24 cellular contexts compared by ENCODE assay signal in the genomic region with DNA sequence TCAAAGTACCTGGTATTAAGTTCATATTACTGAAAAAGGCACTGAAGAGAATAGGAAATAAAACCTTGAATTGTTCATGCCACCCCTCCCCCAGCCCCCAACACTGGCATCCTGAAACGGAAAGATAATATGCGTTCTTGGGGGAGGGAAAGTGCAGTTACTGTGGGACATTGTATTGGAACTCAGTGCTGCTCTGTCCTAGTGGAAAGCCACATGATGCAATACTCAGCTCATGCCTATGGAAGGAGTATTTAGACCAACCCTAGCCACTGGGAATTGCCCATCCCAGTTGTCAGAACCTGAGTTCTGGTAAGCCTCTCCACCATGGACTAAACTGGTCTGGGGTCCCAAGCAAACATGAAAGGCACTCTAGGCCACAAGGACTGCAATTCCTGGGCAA.
DNase-seq lines count a peak whose midpoint lies in the region; ATAC-seq, FAIRE-seq and TF ChIP-seq lines count a peak whose summit lies in the region.
"Had no signal": no experiment of that assay in that cellular context is flagged by ENCODE, and none has a peak within 500 bp of the region (broad histone marks: within the 10 kb centered on the region; RNA-seq: fewer than 3 reads in every experiment).

No MANE protein-coding gene starts in this region.

- H3K79me1 ChIP-seq in IMR-90 (ENCODE audit: low read depth in 1 of 2, low read length in 2 of 2), result no peaks in the 10 kb centered on the region
- H3K79me1 ChIP-seq in H1 (ENCODE audit: low read depth, low read length), result no peaks in the 10 kb centered on the region
- H3K79me1 ChIP-seq in mesendoderm (ENCODE audit: low read length), result no peaks in the 10 kb centered on the region

- no peak overlapping the region for H4K91ac ChIP-seq in IMR-90 (ENCODE audit: insufficient read depth, low read depth, low read length)
- no peak overlapping the region for H4K91ac ChIP-seq in H1 (replicated peaks; ENCODE audit: insufficient read length, low read length)

- H2BK5ac ChIP-seq in IMR-90 (ENCODE audit: low read depth, low read length, poor library complexity, severe bottlenecking), result no peak overlapping the region
- no peak overlapping the region for H2BK5ac ChIP-seq in H1 (ENCODE audit: low read depth, low read length)
- H2BK5ac ChIP-seq in mesendoderm (ENCODE audit: low read length), result no peak overlapping the region

- no peaks in the 10 kb centered on the region for H3K4me1 Mint-ChIP-seq in natural killer cell
- H3K4me1 Mint-ChIP-seq: B cell had no signal

- DNase-seq in HepG2 (ENCODE audit: low spot score), result no peak
- no peak for DNase-seq in right lobe of liver
- DNase-seq in IMR-90, result no peak
- no peak for DNase-seq in H1 (ENCODE audit: low read depth in 1 of 2, low spot score in 2 of 2)
- DNase-seq in mesendoderm, result peak; percentile 2
- DNase-seq in Peyer's patch, result no peak
- no peak for DNase-seq in natural killer cell
- DNase-seq: AML-193; Caco-2; Calu3; CD4-positive, alpha-beta T cell; CD8-positive, alpha-beta T cell; DMS79 treated with DMSO at 0.1 percent for 48 hours; GF-D8 had no signal

- in situ Hi-C loops in HepG2 (cut with HindIII; ENCODE audit: extremely low pct_ligation_motif_present, low pct_unique_long_range_greater_than_20kb), result no loop called here
- in situ Hi-C loops in IMR-90 (cut with MboI; ENCODE audit: low sequenced_read_pairs), result no loop called here

- no peak overlapping the region for H3K23ac ChIP-seq in IMR-90 (ENCODE audit: low read depth, low read length)
- no peak overlapping the region for H3K23ac ChIP-seq in H1 (ENCODE audit: insufficient read length)
- H3K23ac ChIP-seq in mesendoderm (ENCODE audit: low read length), result no peak overlapping the region

- no peak overlapping the region for H2AK9ac ChIP-seq in IMR-90 (replicated peaks; ENCODE audit: low read depth, low read length, poor library complexity)

- H3K79me2 ChIP-seq in HepG2 (ENCODE audit: insufficient read depth, low read length) (no peaks in the 10 kb centered on the region), H1 (ENCODE audit: control insufficient read depth in 1 of 2, insufficient read depth in 2 of 2, low read length in 2 of 2) (no peaks in the 10 kb centered on the region), mesendoderm (ENCODE audit: control insufficient read depth, insufficient read depth, low read length) (no peaks in the 10 kb centered on the region)

- H3K9ac ChIP-seq in HepG2 (ENCODE audit: insufficient read depth, low read depth, low read length) (no peak overlapping the region), IMR-90 (ENCODE audit: low read depth, low read length) (no peak overlapping the region), H1 (replicated peaks in 1 of 4; ENCODE audit: extremely low read depth in 1 of 4, low read depth in 3 of 4, low read length in 3 of 4) (no peak overlapping the region), mesendoderm (ENCODE audit: low read length) (no peak overlapping the region)
- H3K9ac ChIP-seq: BLaER1 treated with 17β-estradiol and CSF1 and Interleukin-3, amounts not matched to agents 10 nM and 100 nM had no signal

- H2BK20ac ChIP-seq in IMR-90 (ENCODE audit: low read depth, low read length) (no peak overlapping the region), H1 (ENCODE audit: low read length) (no peak overlapping the region)

- no peak overlapping the region for H3K56ac ChIP-seq in IMR-90 (ENCODE audit: extremely low read depth, insufficient read depth, low read length)
- H3K56ac ChIP-seq in H1 (replicated peaks; ENCODE audit: insufficient read length, low read depth, low read length), result no peak overlapping the region
- no peak overlapping the region for H3K56ac ChIP-seq in mesendoderm (ENCODE audit: low read length)

- no peak overlapping the region for H2BK15ac ChIP-seq in IMR-90 (ENCODE audit: low read depth, low read length)
- H2BK15ac ChIP-seq in H1 (ENCODE audit: low read length), result no peak overlapping the region; the same call in 1 of the 2 replicates
- H2BK15ac ChIP-seq in mesendoderm (replicated peaks; ENCODE audit: low read depth), result no peak overlapping the region

- intact Hi-C loops in HepG2 (cut with micrococcal nuclease; ENCODE audit: unreplicated experiment), result no loop called here
- intact Hi-C loops in right lobe of liver (cut with DNase I), result no loop called here
- intact Hi-C loops in IMR-90 (cut with micrococcal nuclease), result no loop called here
- intact Hi-C loops in natural killer cell (cut with micrococcal nuclease), result no loop called here

- H3K14ac ChIP-seq in IMR-90 (replicated peaks; ENCODE audit: low read depth, low read length), result no peak overlapping the region
- no peak overlapping the region for H3K14ac ChIP-seq in H1 (ENCODE audit: insufficient read length)

- H3K4me2 ChIP-seq in HepG2 (ENCODE audit: low read depth, low read length) (0 out of 2 replicates have a peak overlapping the region, but pooled peaks have one; percentile 10), IMR-90 (ENCODE audit: low read depth, low read length) (no peak overlapping the region), H1 (ENCODE audit: insufficient read depth in 1 of 2, low read depth in 2 of 2, low read length in 2 of 2) (no peak overlapping the region), mesendoderm (ENCODE audit: low read length) (no peak overlapping the region)
- H3K4me2 ChIP-seq: A549; BLaER1 treated with 17β-estradiol and CSF1 and Interleukin-3, amounts not matched to agents 10 nM and 100 nM had no signal

- H3K27me3 ChIP-seq in HepG2 (ENCODE audit: control insufficient read depth in 1 of 2, insufficient read depth in 2 of 2, low read length in 2 of 2), result no peaks in the 10 kb centered on the region
- H3K27me3 ChIP-seq in right lobe of liver, result no peaks in the 10 kb centered on the region
- no peaks in the 10 kb centered on the region for H3K27me3 ChIP-seq in IMR-90 (ENCODE audit: control insufficient read depth, insufficient read depth, low read length)
- H3K27me3 ChIP-seq in H1 (replicated peaks in 1 of 4; ENCODE audit: control insufficient read depth in 3 of 4, extremely low read depth in 1 of 4, insufficient read depth in 3 of 4, low read length in 3 of 4), result no peaks in the 10 kb centered on the region
- H3K27me3 ChIP-seq in mesendoderm (ENCODE audit: insufficient read depth, low read length, poor library complexity), result no peaks in the 10 kb centered on the region
- no peaks in the 10 kb centered on the region for H3K27me3 ChIP-seq in Peyer's patch
- H3K27me3 ChIP-seq: BLaER1 treated with 17β-estradiol and CSF1 and Interleukin-3, amounts not matched to agents 10 nM and 100 nM had no signal

- H3K27ac Mint-ChIP-seq in natural killer cell, result no peak overlapping the region
- H3K27ac Mint-ChIP-seq: B cell; CD4-positive, alpha-beta T cell; CD8-positive, alpha-beta T cell had no signal

- no peak overlapping the region for H2BK12ac ChIP-seq in H1 (ENCODE audit: low read depth, low read length)

- H2BK120ac ChIP-seq in IMR-90 (ENCODE audit: low read depth, low read length) (no peak overlapping the region), H1 (replicated peaks; ENCODE audit: low read depth, low read length) (no peak overlapping the region), mesendoderm (ENCODE audit: low read depth, low read length) (no peak overlapping the region)

- no peaks in the 10 kb centered on the region for H3K4me1 ChIP-seq in HepG2 (ENCODE audit: insufficient read depth, low read length)
- no peaks in the 10 kb centered on the region for H3K4me1 ChIP-seq in right lobe of liver
- H3K4me1 ChIP-seq in IMR-90 (ENCODE audit: control insufficient read depth, insufficient read depth, low read length), result no peaks in the 10 kb centered on the region
- 0 out of 7 replicates have a peak, but pooled peaks cover 0 to 2% (median 0%) of the 10 kb centered on the region in 4 experiments for H3K4me1 ChIP-seq in H1 (replicated peaks in 1 of 4; ENCODE audit: control insufficient read depth in 3 of 4, insufficient read depth in 4 of 4, low read length in 3 of 4)
- H3K4me1 ChIP-seq in mesendoderm (ENCODE audit: control insufficient read depth, low read depth, low read length), result no peaks in the 10 kb centered on the region
- no peaks in the 10 kb centered on the region for H3K4me1 ChIP-seq in Peyer's patch
- H3K4me1 ChIP-seq: A549; BLaER1 treated with 17β-estradiol and CSF1 and Interleukin-3, amounts not matched to agents 10 nM and 100 nM; Caco-2 had no signal

- POLR2A ChIA-PET in HepG2 (lab: Yijun Ruan, JAX) (no interaction called here), IMR-90 (lab: Charles Lee; ENCODE audit: unreplicated experiment) (no interaction called here), H1 (lab: Charles Lee; ENCODE audit: partially characterized antibody) (no interaction called here)

- no peak for TF ChIP-seq RAD21 in HepG2 (CRISPR knock-in tag; IDR thresholded peaks at IDR 0.05)
- TF ChIP-seq RAD21 in IMR-90 (IDR thresholded peaks at IDR 0.05; ENCODE audit: low read length), result no peak
- no peak for TF ChIP-seq RAD21 in H1 (IDR thresholded peaks at IDR 0.05 in 1 of 2, conservative IDR thresholded peaks at IDR 0.05 in 1 of 2; ENCODE audit: low read depth in 2 of 2, low read length in 2 of 2)

- no peak for FAIRE-seq in HepG2 (lab: Jason Lieb, UNC)
- FAIRE-seq in H1 (lab: Jason Lieb, UNC), result no peak
- FAIRE-seq: A549, D721Med, G401.6, GM12891, GM19239 had no signal

- CTCF ChIA-PET in HepG2 (lab: Yijun Ruan, JAX; ENCODE audit: low intra/inter-chr PET ratio, low total read pairs) (no interaction called here), IMR-90 (lab: Yijun Ruan, JAX) (no interaction called here), H1 (lab: Charles Lee; ENCODE audit: partially characterized antibody) (interaction anchor here (1.3 kb wide), 1 partner anchor 9 kb away, joined by 3 read pairs; no protein-coding TSS in a partner anchor)

- TF ChIP-seq CTCF in HepG2 (CRISPR knock-in tag; IDR thresholded peaks at IDR 0.05) (no peak), right lobe of liver (IDR thresholded peaks at IDR 0.05) (no peak), IMR-90 (conservative IDR thresholded peaks at IDR 0.05; ENCODE audit: low read depth, low read length) (no peak), H1 (IDR thresholded peaks at IDR 0.05; ENCODE audit: control extremely low read depth in 1 of 3, insufficient read depth in 1 of 3, low read depth in 1 of 3, low read length in 3 of 3) (no peak), Peyer's patch (IDR thresholded peaks at IDR 0.05) (no peak), natural killer cell (IDR thresholded peaks at IDR 0.05) (no peak)

- ATAC-seq in HepG2 (peak; percentile 57), right lobe of liver (no peak), IMR-90 (ENCODE audit: low read depth) (no peak), natural killer cell (no peak), HG02970 (IDR thresholded peaks at IDR 0.05; ENCODE audit: low FRiP score, unreplicated experiment) (no peak)
- ATAC-seq: A549; CD8-positive, alpha-beta T cell had no signal

- H3K27me3 Mint-ChIP-seq in natural killer cell (ENCODE audit: low read depth in 2 of 2), result no peaks in the 10 kb centered on the region
- H3K27me3 Mint-ChIP-seq: B cell; CD4-positive, alpha-beta T cell had no signal

- no peaks in the 10 kb centered on the region for H4K20me1 ChIP-seq in HepG2 (ENCODE audit: insufficient read depth, low read length)
- no peaks in the 10 kb centered on the region for H4K20me1 ChIP-seq in IMR-90 (ENCODE audit: insufficient read depth, low read length)
- H4K20me1 ChIP-seq in H1 (replicated peaks in 1 of 2; ENCODE audit: control insufficient read depth in 1 of 2, insufficient read depth in 2 of 2, low read length in 2 of 2), result no peaks in the 10 kb centered on the region
- H4K20me1 ChIP-seq: BLaER1 treated with 17β-estradiol and CSF1 and Interleukin-3, amounts not matched to agents 10 nM and 100 nM had no signal

- no peak overlapping the region for H3K4me3 Mint-ChIP-seq in natural killer cell
- H3K4me3 Mint-ChIP-seq: B cell; CD4-positive, alpha-beta T cell; CD8-positive, alpha-beta T cell had no signal

- no peak overlapping the region for H3K4ac ChIP-seq in IMR-90 (ENCODE audit: low read depth, low read length)
- no peak overlapping the region for H3K4ac ChIP-seq in H1 (replicated peaks; ENCODE audit: insufficient read length, low read depth, low read length)
- no peak overlapping the region for H3K4ac ChIP-seq in mesendoderm (ENCODE audit: low read depth, low read length)

- H2AFZ ChIP-seq in HepG2 (ENCODE audit: low read length), result no peak overlapping the region
- no peak overlapping the region for H2AFZ ChIP-seq in IMR-90 (replicated peaks; ENCODE audit: low read length, poor library complexity)
- H2AFZ ChIP-seq in H1 (ENCODE audit: low read length), result peak overlapping the region; percentile 70

- H3K23me2 ChIP-seq in H1 (ENCODE audit: low read depth, low read length), result no peaks in the 10 kb centered on the region

- H3K36me3 ChIP-seq in HepG2 (replicated peaks in 1 of 2; ENCODE audit: control insufficient read depth in 1 of 2, insufficient read depth in 2 of 2, low read length in 2 of 2) (no peaks in the 10 kb centered on the region), right lobe of liver (no peaks in the 10 kb centered on the region), IMR-90 (ENCODE audit: control insufficient read depth, insufficient read depth, low read length) (no peaks in the 10 kb centered on the region), H1 (ENCODE audit: control insufficient read depth in 2 of 4, insufficient read depth in 4 of 4, low read length in 3 of 4) (no peaks in the 10 kb centered on the region), mesendoderm (ENCODE audit: control insufficient read depth, insufficient read depth, low read length) (no peaks in the 10 kb centered on the region), Peyer's patch (no peaks in the 10 kb centered on the region)
- H3K36me3 ChIP-seq: BLaER1 treated with 17β-estradiol and CSF1 and Interleukin-3, amounts not matched to agents 10 nM and 100 nM had no signal

- no peak overlapping the region for H3K27ac ChIP-seq in HepG2 (ENCODE audit: extremely low read length, insufficient read depth, low read length)
- no peak overlapping the region for H3K27ac ChIP-seq in right lobe of liver
- H3K27ac ChIP-seq in IMR-90 (ENCODE audit: insufficient read depth, low read length), result no peak overlapping the region
- H3K27ac ChIP-seq in H1 (ENCODE audit: low read depth, low read length), result no peak overlapping the region
- no peak overlapping the region for H3K27ac ChIP-seq in mesendoderm (ENCODE audit: low read depth, low read length)
- H3K27ac ChIP-seq in Peyer's patch, result no peak overlapping the region
- H3K27ac ChIP-seq: 22Rv1; A549; BLaER1 treated with 17β-estradiol and CSF1 and Interleukin-3, amounts not matched to agents 10 nM and 100 nM; C4-2B had no signal

- BruUV-seq in HepG2 (replicated peaks; lab: Mats Ljungman, UMichigan) (no TSS peak), IMR-90 (replicated peaks; lab: Mats Ljungman, UMichigan) (no TSS peak)

- no peak overlapping the region for H3K4me3 ChIP-seq in HepG2 (replicated peaks in 1 of 3; ENCODE audit: insufficient read depth in 1 of 3, low read depth in 2 of 3, low read length in 3 of 3)
- no peak overlapping the region for H3K4me3 ChIP-seq in right lobe of liver
- no peak overlapping the region for H3K4me3 ChIP-seq in IMR-90 (ENCODE audit: insufficient read depth, low read depth, low read length)
- no peak overlapping the region for H3K4me3 ChIP-seq in H1 (ENCODE audit: extremely low read depth in 1 of 4, insufficient read depth in 2 of 4, low read depth in 3 of 4, low read length in 4 of 4)
- no peak overlapping the region for H3K4me3 ChIP-seq in mesendoderm (ENCODE audit: low read length)
- H3K4me3 ChIP-seq in Peyer's patch, result no peak overlapping the region
- H3K4me3 ChIP-seq: A549; BLaER1 treated with 17β-estradiol and CSF1 and Interleukin-3, amounts not matched to agents 10 nM and 100 nM had no signal

- TF ChIP-seq EP300 in HepG2 (IDR thresholded peaks at IDR 0.05; ENCODE audit: low read depth in 2 of 2, low read length in 2 of 2) (no peak), HepG2 (CRISPR knock-in tag; IDR thresholded peaks at IDR 0.05; ENCODE audit: borderline replicate concordance) (no peak), H1 (IDR thresholded peaks at IDR 0.05; ENCODE audit: borderline replicate concordance in 1 of 2, low read depth in 2 of 2, low read length in 2 of 2) (no peak)

- H3K9me3 ChIP-seq in HepG2 (ENCODE audit: low read length) (no peaks in the 10 kb centered on the region), right lobe of liver (no peaks in the 10 kb centered on the region), IMR-90 (ENCODE audit: control insufficient read depth, insufficient read depth, low read length) (0 out of 2 replicates have a peak, but pooled peaks cover 3% of the 10 kb centered on the region), H1 (ENCODE audit: insufficient read depth in 2 of 2, low read depth in 1 of 2, low read length in 1 of 2) (peaks cover 0 to 2% of the 10 kb centered on the region in 2 experiments; a peak in 1 of 4 replicates), Peyer's patch (no peaks in the 10 kb centered on the region)
- H3K9me3 ChIP-seq: A549, Caco-2 had no signal

- no peak overlapping the region for H3K18ac ChIP-seq in IMR-90 (ENCODE audit: low read depth, low read length)
- no peak overlapping the region for H3K18ac ChIP-seq in H1 (ENCODE audit: extremely low read depth, low read length)
- no peak overlapping the region for H3K18ac ChIP-seq in mesendoderm (ENCODE audit: low read length)

- WGBS in HepG2 (ENCODE audit: low lambda C conversion rate), result 42% methylated on average over 2 of the region's 2 CpGs
- 86% methylated on average over 2 of the region's 2 CpGs for WGBS in right lobe of liver (ENCODE audit: insufficient coverage, low coverage, low lambda C conversion rate, missing lambda C conversion rate)
- WGBS in IMR-90 (ENCODE audit: extremely low coverage in 2 of 2, insufficient read length in 1 of 2), 2 experiments, result no CpG with 5 or more reads among the region's 2 CpGs
- 100% methylated on average over 2 of the region's 2 CpGs; no CpG with 5 or more reads in 1 of the 2 experiments for WGBS in H1 (ENCODE audit: extremely low coverage in 1 of 2, insufficient coverage in 1 of 2, insufficient read length in 1 of 2, insufficient replicate concordance in 2 of 2, low coverage in 1 of 2, low lambda C conversion rate in 2 of 2, missing lambda C conversion rate in 1 of 2), 2 experiments
- no CpG with 5 or more reads among the region's 2 CpGs for WGBS in mesendoderm (ENCODE audit: extremely low coverage, insufficient coverage, low lambda C conversion rate)

- H3K9me3 Mint-ChIP-seq in natural killer cell, result peaks cover 11 to 32% of the 10 kb centered on the region in 2 donors

- no peak overlapping the region for H4K8ac ChIP-seq in IMR-90 (ENCODE audit: low read depth in 2 of 2, low read length in 2 of 2)
- no peak overlapping the region for H4K8ac ChIP-seq in H1 (ENCODE audit: extremely low read depth, insufficient read depth, low read length)
- H4K8ac ChIP-seq in mesendoderm (ENCODE audit: low read depth, low read length), result no peak overlapping the region

- dilution Hi-C loops in IMR-90 (cut with HindIII; ENCODE audit: low sequenced_read_pairs, unreplicated experiment), result no loop called here

- TF ChIP-seq POLR2A in HepG2 (IDR thresholded peaks at IDR 0.05; ENCODE audit: insufficient read depth in 1 of 2, low read depth in 2 of 2, low read length in 2 of 2) (no peak), right lobe of liver (IDR thresholded peaks at IDR 0.05) (no peak), IMR-90 (IDR thresholded peaks at IDR 0.05; ENCODE audit: low read depth, low read length) (no peak), H1 (IDR thresholded peaks at IDR 0.05; ENCODE audit: control extremely low read depth in 1 of 2, low read depth in 2 of 2, low read length in 2 of 2) (no peak), Peyer's patch (IDR thresholded peaks at IDR 0.05) (no peak)

- H4K5ac ChIP-seq in IMR-90 (ENCODE audit: low read depth, low read length) (no peak overlapping the region), H1 (ENCODE audit: insufficient read length, low read depth, low read length) (no peak overlapping the region), mesendoderm (ENCODE audit: low read length) (no peak overlapping the region)

- H2AK5ac ChIP-seq in IMR-90 (ENCODE audit: low read depth, low read length), result no peak overlapping the region
- H2AK5ac ChIP-seq in H1 (ENCODE audit: low read depth, low read length), result no peak overlapping the region
- H2AK5ac ChIP-seq in mesendoderm (ENCODE audit: low read length), result no peak overlapping the region

- peaks cover 12% of the 10 kb centered on the region for H3K36me3 Mint-ChIP-seq in natural killer cell
- H3K36me3 Mint-ChIP-seq: CD8-positive, alpha-beta T cell had no signal

- H3K9me1 ChIP-seq in IMR-90 (ENCODE audit: insufficient read depth, low read length), result no peaks in the 10 kb centered on the region
